27 cellular contexts compared by ENCODE assay signal in genomic region chr18:31837879-31838278, GRCh38.
"Had no signal": no experiment of that assay in that cellular context is flagged by ENCODE, and none has a peak within 500 bp of the region (broad histone marks: within the 10 kb centered on the region; RNA-seq: fewer than 3 reads in every experiment).

No MANE protein-coding gene starts in this region.

- H3K4me3 Mint-ChIP-seq: stimulated activated effector memory CD8-positive, alpha-beta T cell treated with anti-CD3 and anti-CD28 coated beads, Interleukin-12 subunit alpha, Interleukin-12 subunit beta, amount 100 ng/mL, for 72 hours; stimulated activated memory B cell treated with anti-CD40 and anti-IgM and Interleukin-4, amounts not matched to agents 10 μg/mL and 1 μg/mL and 100 μg/mL, for 72 hours; stimulated activated naive B cell treated with anti-CD40 and anti-IgM and Interleukin-4, amounts not matched to agents 10 μg/mL and 1 μg/mL and 100 μg/mL, for 72 hours; stimulated activated naive CD8-positive, alpha-beta T cell treated with anti-CD3 and anti-CD28 coated beads, Interleukin-15, amount 100 ng/mL, for 72 hours; stimulated activated naive CD8-positive, alpha-beta T cell treated with anti-CD3 and anti-CD28 coated beads, Interleukin-15, Interleukin-2, amounts not matched to agents 100 ng/mL and 50 ng/mL, for 24 hours; type B pancreatic cell had no signal

- H3K27ac Mint-ChIP-seq: stimulated activated effector memory CD8-positive, alpha-beta T cell treated with anti-CD3 and anti-CD28 coated beads, Interleukin-12 subunit alpha, Interleukin-12 subunit beta, amount 100 ng/mL, for 72 hours; stimulated activated memory B cell treated with anti-CD40 and anti-IgM and Interleukin-4, amounts not matched to agents 10 μg/mL and 1 μg/mL and 100 μg/mL, for 72 hours; stimulated activated naive B cell treated with anti-CD40 and anti-IgM and Interleukin-4, amounts not matched to agents 10 μg/mL and 1 μg/mL and 100 μg/mL, for 72 hours; stimulated activated naive CD8-positive, alpha-beta T cell treated with anti-CD3 and anti-CD28 coated beads, Interleukin-15, Interleukin-2, amounts not matched to agents 100 ng/mL and 50 ng/mL, for 24 hours; type B pancreatic cell had no signal

- FAIRE-seq: urothelium cell line had no signal

- H3K9me3 Mint-ChIP-seq: stimulated activated effector memory CD8-positive, alpha-beta T cell treated with anti-CD3 and anti-CD28 coated beads, Interleukin-12 subunit alpha, Interleukin-12 subunit beta, amount 100 ng/mL, for 72 hours; stimulated activated memory B cell treated with anti-CD40 and anti-IgM and Interleukin-4, amounts not matched to agents 10 μg/mL and 1 μg/mL and 100 μg/mL, for 72 hours; stimulated activated naive B cell treated with anti-CD40 and anti-IgM and Interleukin-4, amounts not matched to agents 10 μg/mL and 1 μg/mL and 100 μg/mL, for 72 hours; stimulated activated naive CD8-positive, alpha-beta T cell treated with anti-CD3 and anti-CD28 coated beads, Interleukin-15, amount 100 ng/mL, for 72 hours; stimulated activated naive CD8-positive, alpha-beta T cell treated with anti-CD3 and anti-CD28 coated beads, Interleukin-15, Interleukin-2, amounts not matched to agents 100 ng/mL and 50 ng/mL, for 24 hours; type B pancreatic cell had no signal

- H3K27ac ChIP-seq: stomach, suprapubic skin, testis, thoracic aorta, thyroid gland, tibial nerve, transverse colon, upper lobe of left lung, upper lobe of right lung, uterus, vagina had no signal

- DNase-seq: stimulated activated CD4-positive, alpha-beta T cell treated with anti-CD3 and anti-CD28 coated beads, Interleukin-2, amount 100 ng/mL, for 48 hours; stimulated activated CD4-positive, alpha-beta T cell treated with anti-CD3 and anti-CD28 coated beads, Interleukin-4, amount 100 ng/mL, for 1 hour; stimulated activated CD4-positive, alpha-beta T cell treated with anti-CD3 and anti-CD28 coated beads, Interleukin-4, amount 100 ng/mL, for 24 hours; stimulated activated CD4-positive, alpha-beta T cell treated with anti-CD3 and anti-CD28 coated beads, Interleukin-4, amount 100 ng/mL, for 4 hours; stimulated activated CD8-positive, alpha-beta memory T cell treated with anti-CD3 and anti-CD28 coated beads, Interleukin-4, amount 100 ng/mL, for 48 hours; stimulated activated naive B cell treated with anti-CD40 and anti-IgM and Interleukin-4, amounts not matched to agents 10 μg/mL and 1 μg/mL and 100 μg/mL, for 72 hours; stimulated activated naive CD4-positive, alpha-beta T cell; stimulated activated naive CD4-positive, alpha-beta T cell treated with Interleukin-2 at 50 U/mL for 16 hours; stimulated activated naive CD8-positive, alpha-beta T cell treated with anti-CD3 and anti-CD28 coated beads, Interleukin-15, amount 100 ng/mL, for 72 hours; stimulated activated naive CD8-positive, alpha-beta T cell treated with anti-CD3 and anti-CD28 coated beads, Interleukin-15, Interleukin-2, amounts not matched to agents 100 U/mL and 50 U/mL, for 24 hours; stomach; substantia nigra; testis; thyroid gland; transverse colon; upper lobe of left lung; upper lobe of right lung; uterus had no signal

- H3K4me1 Mint-ChIP-seq: stimulated activated effector memory CD8-positive, alpha-beta T cell treated with anti-CD3 and anti-CD28 coated beads, Interleukin-12 subunit alpha, Interleukin-12 subunit beta, amount 100 ng/mL, for 72 hours; stimulated activated memory B cell treated with anti-CD40 and anti-IgM and Interleukin-4, amounts not matched to agents 10 μg/mL and 1 μg/mL and 100 μg/mL, for 72 hours; stimulated activated naive B cell treated with anti-CD40 and anti-IgM and Interleukin-4, amounts not matched to agents 10 μg/mL and 1 μg/mL and 100 μg/mL, for 72 hours; stimulated activated naive CD8-positive, alpha-beta T cell treated with anti-CD3 and anti-CD28 coated beads, Interleukin-15, amount 100 ng/mL, for 72 hours had no signal

- H3K27me3 ChIP-seq: stomach, suprapubic skin, testis, thyroid gland, tibial nerve, transverse colon, upper lobe of left lung, upper lobe of right lung, uterus, vagina had no signal

- H3K4me3 ChIP-seq: stomach, suprapubic skin, testis, thoracic aorta, thyroid gland, tibial nerve, transverse colon, upper lobe of left lung, upper lobe of right lung, uterus, vagina had no signal

- H3K4me1 ChIP-seq: stomach, suprapubic skin, testis, thyroid gland, tibial nerve, transverse colon, upper lobe of left lung, upper lobe of right lung, uterus, vagina had no signal

- H3K27me3 Mint-ChIP-seq: stimulated activated memory B cell treated with anti-CD40 and anti-IgM and Interleukin-4, amounts not matched to agents 10 μg/mL and 1 μg/mL and 100 μg/mL, for 72 hours; stimulated activated naive B cell treated with anti-CD40 and anti-IgM and Interleukin-4, amounts not matched to agents 10 μg/mL and 1 μg/mL and 100 μg/mL, for 72 hours; stimulated activated naive CD8-positive, alpha-beta T cell treated with anti-CD3 and anti-CD28 coated beads, Interleukin-15, amount 100 ng/mL, for 72 hours; stimulated activated naive CD8-positive, alpha-beta T cell treated with anti-CD3 and anti-CD28 coated beads, Interleukin-15, Interleukin-2, amounts not matched to agents 100 ng/mL and 50 ng/mL, for 24 hours; type B pancreatic cell had no signal

- ATAC-seq: stimulated activated effector memory CD8-positive, alpha-beta T cell treated with anti-CD3 and anti-CD28 coated beads, Interleukin-12 subunit alpha, Interleukin-12 subunit beta, amount 100 ng/mL, for 72 hours; stimulated activated memory B cell treated with anti-CD40 and anti-IgM and Interleukin-4, amounts not matched to agents 10 μg/mL and 1 μg/mL and 100 μg/mL, for 72 hours; stimulated activated naive B cell treated with anti-CD40 and anti-IgM and Interleukin-4, amounts not matched to agents 10 μg/mL and 1 μg/mL and 100 μg/mL, for 72 hours; stimulated activated naive CD8-positive, alpha-beta T cell treated with anti-CD3 and anti-CD28 coated beads, Interleukin-15, amount 100 ng/mL, for 72 hours; stimulated activated naive CD8-positive, alpha-beta T cell treated with anti-CD3 and anti-CD28 coated beads, Interleukin-15, Interleukin-2, amounts not matched to agents 100 U/mL and 50 U/mL, for 24 hours; upper lobe of right lung had no signal

- H3K36me3 ChIP-seq: uterus had no signal

- H3K9me3 ChIP-seq: stomach, suprapubic skin, testis, thoracic aorta, thyroid gland, tibial nerve, transverse colon, upper lobe of left lung, upper lobe of right lung, uterus, vagina had no signal
